ENCODE assay signal across 2 cellular contexts in genomic region chr9:127606043-127606442, GRCh38.
A peak's percentile ranks its signal among the peaks of the same experiment; 100 is the strongest.
TF ChIP-seq lines count a peak whose summit lies in the region.

No MANE protein-coding gene starts in this region.

TF ChIP-seq in HEK293, 187 proteins besides CTCF, POLR2A, EP300 and RAD21 (continued from another document and continues in another):
- TF ChIP-seq ZNF580 (tag by site-specific recombination; IDR thresholded peaks at IDR 0.05) (no peak), HOXA7 (CRISPR knock-in tag; IDR thresholded peaks at IDR 0.05; ENCODE audit: borderline replicate concordance) (no peak), ZNF623 (tag by site-specific recombination; IDR thresholded peaks at IDR 0.05) (peak; percentile 31; the same call in 1 of the 2 replicates), ZNF140 (tag by site-specific recombination; IDR thresholded peaks at IDR 0.05) (0 out of 2 replicates have a peak, but pooled peaks have one; percentile 22), ZNF629 (tag by site-specific recombination; IDR thresholded peaks at IDR 0.05) (no peak), MYNN (tag by site-specific recombination; IDR thresholded peaks at IDR 0.05; ENCODE audit: borderline replicate concordance) (no peak), PRDM4 (tag by site-specific recombination; IDR thresholded peaks at IDR 0.05) (no peak), FEZF1 (tag by site-specific recombination; IDR thresholded peaks at IDR 0.05) (no peak), ZNF394 (tag by site-specific recombination; IDR thresholded peaks at IDR 0.05; ENCODE audit: borderline replicate concordance) (peak; percentile 76; the same call in 1 of the 2 replicates), ZNF169 (tag by site-specific recombination; IDR thresholded peaks at IDR 0.05) (no peak), ELK4 (IDR thresholded peaks at IDR 0.05; ENCODE audit: borderline replicate concordance, low read depth, low read length) (no peak), ZNF837 (tag by site-specific recombination; IDR thresholded peaks at IDR 0.05) (no peak), ZEB2 (tag by site-specific recombination; IDR thresholded peaks at IDR 0.05) (no peak), OSR2 (tag by site-specific recombination; IDR thresholded peaks at IDR 0.05) (no peak), ZNF426 (tag by site-specific recombination; IDR thresholded peaks at IDR 0.05) (peak; percentile 37), ZNF768 (tag by site-specific recombination; IDR thresholded peaks at IDR 0.05) (no peak)
- TF ChIP-seq, protein P1, sequence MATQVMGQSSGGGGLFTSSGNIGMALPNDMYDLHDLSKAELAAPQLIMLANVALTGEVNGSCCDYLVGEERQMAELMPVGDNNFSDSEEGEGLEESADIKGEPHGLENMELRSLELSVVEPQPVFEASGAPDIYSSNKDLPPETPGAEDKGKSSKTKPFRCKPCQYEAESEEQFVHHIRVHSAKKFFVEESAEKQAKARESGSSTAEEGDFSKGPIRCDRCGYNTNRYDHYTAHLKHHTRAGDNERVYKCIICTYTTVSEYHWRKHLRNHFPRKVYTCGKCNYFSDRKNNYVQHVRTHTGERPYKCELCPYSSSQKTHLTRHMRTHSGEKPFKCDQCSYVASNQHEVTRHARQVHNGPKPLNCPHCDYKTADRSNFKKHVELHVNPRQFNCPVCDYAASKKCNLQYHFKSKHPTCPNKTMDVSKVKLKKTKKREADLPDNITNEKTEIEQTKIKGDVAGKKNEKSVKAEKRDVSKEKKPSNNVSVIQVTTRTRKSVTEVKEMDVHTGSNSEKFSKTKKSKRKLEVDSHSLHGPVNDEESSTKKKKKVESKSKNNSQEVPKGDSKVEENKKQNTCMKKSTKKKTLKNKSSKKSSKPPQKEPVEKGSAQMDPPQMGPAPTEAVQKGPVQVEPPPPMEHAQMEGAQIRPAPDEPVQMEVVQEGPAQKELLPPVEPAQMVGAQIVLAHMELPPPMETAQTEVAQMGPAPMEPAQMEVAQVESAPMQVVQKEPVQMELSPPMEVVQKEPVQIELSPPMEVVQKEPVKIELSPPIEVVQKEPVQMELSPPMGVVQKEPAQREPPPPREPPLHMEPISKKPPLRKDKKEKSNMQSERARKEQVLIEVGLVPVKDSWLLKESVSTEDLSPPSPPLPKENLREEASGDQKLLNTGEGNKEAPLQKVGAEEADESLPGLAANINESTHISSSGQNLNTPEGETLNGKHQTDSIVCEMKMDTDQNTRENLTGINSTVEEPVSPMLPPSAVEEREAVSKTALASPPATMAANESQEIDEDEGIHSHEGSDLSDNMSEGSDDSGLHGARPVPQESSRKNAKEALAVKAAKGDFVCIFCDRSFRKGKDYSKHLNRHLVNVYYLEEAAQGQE (tag by site-specific recombination; IDR thresholded peaks at IDR 0.05) = no peak

TF ChIP-seq in GM12878, 131 proteins besides CTCF, POLR2A, EP300 and RAD21 (continued from another document):
- no peak for TF ChIP-seq MLLT1 (IDR thresholded peaks at IDR 0.05)
- no peak for TF ChIP-seq TARDBP (IDR thresholded peaks at IDR 0.05; ENCODE audit: borderline replicate concordance)
- no peak for TF ChIP-seq ZZZ3 (IDR thresholded peaks at IDR 0.05; ENCODE audit: control insufficient read depth, insufficient read length, low read depth)
- no peak for TF ChIP-seq TAF1 (IDR thresholded peaks at IDR 0.05; ENCODE audit: borderline replicate concordance, low read depth, low read length)
- TF ChIP-seq, protein P2, sequence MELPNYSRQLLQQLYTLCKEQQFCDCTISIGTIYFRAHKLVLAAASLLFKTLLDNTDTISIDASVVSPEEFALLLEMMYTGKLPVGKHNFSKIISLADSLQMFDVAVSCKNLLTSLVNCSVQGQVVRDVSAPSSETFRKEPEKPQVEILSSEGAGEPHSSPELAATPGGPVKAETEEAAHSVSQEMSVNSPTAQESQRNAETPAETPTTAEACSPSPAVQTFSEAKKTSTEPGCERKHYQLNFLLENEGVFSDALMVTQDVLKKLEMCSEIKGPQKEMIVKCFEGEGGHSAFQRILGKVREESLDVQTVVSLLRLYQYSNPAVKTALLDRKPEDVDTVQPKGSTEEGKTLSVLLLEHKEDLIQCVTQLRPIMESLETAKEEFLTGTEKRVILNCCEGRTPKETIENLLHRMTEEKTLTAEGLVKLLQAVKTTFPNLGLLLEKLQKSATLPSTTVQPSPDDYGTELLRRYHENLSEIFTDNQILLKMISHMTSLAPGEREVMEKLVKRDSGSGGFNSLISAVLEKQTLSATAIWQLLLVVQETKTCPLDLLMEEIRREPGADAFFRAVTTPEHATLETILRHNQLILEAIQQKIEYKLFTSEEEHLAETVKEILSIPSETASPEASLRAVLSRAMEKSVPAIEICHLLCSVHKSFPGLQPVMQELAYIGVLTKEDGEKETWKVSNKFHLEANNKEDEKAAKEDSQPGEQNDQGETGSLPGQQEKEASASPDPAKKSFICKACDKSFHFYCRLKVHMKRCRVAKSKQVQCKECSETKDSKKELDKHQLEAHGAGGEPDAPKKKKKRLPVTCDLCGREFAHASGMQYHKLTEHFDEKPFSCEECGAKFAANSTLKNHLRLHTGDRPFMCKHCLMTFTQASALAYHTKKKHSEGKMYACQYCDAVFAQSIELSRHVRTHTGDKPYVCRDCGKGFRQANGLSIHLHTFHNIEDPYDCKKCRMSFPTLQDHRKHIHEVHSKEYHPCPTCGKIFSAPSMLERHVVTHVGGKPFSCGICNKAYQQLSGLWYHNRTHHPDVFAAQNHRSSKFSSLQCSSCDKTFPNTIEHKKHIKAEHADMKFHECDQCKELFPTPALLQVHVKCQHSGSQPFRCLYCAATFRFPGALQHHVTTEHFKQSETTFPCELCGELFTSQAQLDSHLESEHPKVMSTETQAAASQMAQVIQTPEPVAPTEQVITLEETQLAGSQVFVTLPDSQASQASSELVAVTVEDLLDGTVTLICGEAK (IDR thresholded peaks at IDR 0.05; ENCODE audit: borderline replicate concordance) = no peak
- no peak for TF ChIP-seq E2F4 (IDR thresholded peaks at IDR 0.05; ENCODE audit: low read depth, low read length)
- no peak for TF ChIP-seq DPF2 (IDR thresholded peaks at IDR 0.05)
- no peak for TF ChIP-seq CBFB (IDR thresholded peaks at IDR 0.05; ENCODE audit: low read depth)
- no peak for TF ChIP-seq SP1 (IDR thresholded peaks at IDR 0.05; ENCODE audit: low read depth, low read length)
- no peak for TF ChIP-seq PAX5 (IDR thresholded peaks at IDR 0.05; ENCODE audit: borderline replicate concordance, low read depth, low read length)
- TF ChIP-seq SPI1 (IDR thresholded peaks at IDR 0.05; ENCODE audit: borderline replicate concordance, insufficient read depth, low read depth, low read length) = no peak
- no peak for TF ChIP-seq CEBPB (IDR thresholded peaks at IDR 0.05; ENCODE audit: borderline replicate concordance in 1 of 2, low read depth in 2 of 2, low read length in 2 of 2)
- no peak for TF ChIP-seq BCL11A (IDR thresholded peaks at IDR 0.05; ENCODE audit: low read depth, low read length)
- no peak for TF ChIP-seq ZNF207 (IDR thresholded peaks at IDR 0.05; ENCODE audit: borderline replicate concordance)
- no peak for TF ChIP-seq BMI1 (IDR thresholded peaks at IDR 0.05; ENCODE audit: borderline replicate concordance)
- no peak for TF ChIP-seq ATF2 (IDR thresholded peaks at IDR 0.05; ENCODE audit: low read length)
